32 cellular contexts compared by ENCODE assay signal in genomic region chr3:42440924-42441323, GRCh38. TPM values are rescaled to one million over a fixed set of nuclear protein-coding genes. Genes with fewer than 3 reads are reported as not detected.
"Had no signal": no experiment of that assay in that cellular context is flagged by ENCODE, and none has a peak within 500 bp of the region (broad histone marks: within the 10 kb centered on the region; RNA-seq: fewer than 3 reads in every experiment).

No MANE protein-coding gene starts in this region.

- ATAC-seq: heart right ventricle; left lobe of liver; naive thymus-derived CD4-positive, alpha-beta T cell; psoas muscle; right cardiac atrium; stimulated activated memory B cell treated with anti-CD40 and anti-IgM and Interleukin-4, amounts not matched to agents 10 μg/mL and 1 μg/mL and 100 μg/mL, for 72 hours; stimulated activated naive CD8-positive, alpha-beta T cell treated with anti-CD3 and anti-CD28 coated beads, Interleukin-15, Interleukin-2, amounts not matched to agents 100 U/mL and 50 U/mL, for 24 hours had no signal

- H3K27ac ChIP-seq: coronary artery, esophagus squamous epithelium, heart right ventricle, ovary, psoas muscle, skin epidermis, spleen, thoracic aorta, tibial nerve, upper lobe of left lung, uterus had no signal

- H3K4me1 ChIP-seq: esophagus squamous epithelium, heart right ventricle, psoas muscle, spleen, tibial nerve, upper lobe of left lung, uterus had no signal

- H3K9me3 Mint-ChIP-seq: naive thymus-derived CD4-positive, alpha-beta T cell; nephron; stimulated activated memory B cell treated with anti-CD40 and anti-IgM and Interleukin-4, amounts not matched to agents 10 μg/mL and 1 μg/mL and 100 μg/mL, for 72 hours had no signal

- H3K4me3 ChIP-seq: coronary artery, esophagus squamous epithelium, heart right ventricle, ovary, psoas muscle, skin epidermis, spleen, thoracic aorta, tibial nerve, upper lobe of left lung, uterus had no signal

- H3K4me3 Mint-ChIP-seq: naive thymus-derived CD4-positive, alpha-beta T cell; nephron; stimulated activated memory B cell treated with anti-CD40 and anti-IgM and Interleukin-4, amounts not matched to agents 10 μg/mL and 1 μg/mL and 100 μg/mL, for 72 hours had no signal

- DNase-seq: dermis blood vessel endothelial cell; effector memory CD4-positive, alpha-beta T cell; erythroblast; esophagus squamous epithelium; foreskin melanocyte; glutamatergic neuron; heart right ventricle; hippocampal formation; mesenchymal stem cell; midbrain; naive thymus-derived CD4-positive, alpha-beta T cell; nucleus accumbens; ovary; posterior cingulate gyrus; psoas muscle; right cardiac atrium; spleen; stimulated activated CD4-positive, alpha-beta T cell treated with anti-CD3 and anti-CD28 coated beads, Interleukin-4, amount 100 ng/mL, for 4 hours; stimulated activated naive CD8-positive, alpha-beta T cell treated with anti-CD3 and anti-CD28 coated beads, Interleukin-15, Interleukin-2, amounts not matched to agents 100 U/mL and 50 U/mL, for 24 hours; substantia nigra; upper lobe of left lung; uterus had no signal

- H3K36me3 Mint-ChIP-seq: naive thymus-derived CD4-positive, alpha-beta T cell; stimulated activated memory B cell treated with anti-CD40 and anti-IgM and Interleukin-4, amounts not matched to agents 10 μg/mL and 1 μg/mL and 100 μg/mL, for 72 hours had no signal

- H3K27me3 ChIP-seq: ovary, tibial nerve, upper lobe of left lung, uterus had no signal

- H3K9me3 ChIP-seq: esophagus squamous epithelium, heart right ventricle, ovary, psoas muscle, spleen, thoracic aorta, tibial nerve, upper lobe of left lung, uterus had no signal

- H3K36me3 ChIP-seq: esophagus squamous epithelium, heart right ventricle, ovary, spleen, thoracic aorta, tibial nerve, upper lobe of left lung, uterus had no signal

- H3K4me1 Mint-ChIP-seq: nephron had no signal

- H3K27ac Mint-ChIP-seq: naive thymus-derived CD4-positive, alpha-beta T cell; nephron; stimulated activated memory B cell treated with anti-CD40 and anti-IgM and Interleukin-4, amounts not matched to agents 10 μg/mL and 1 μg/mL and 100 μg/mL, for 72 hours had no signal

RNA-seq across cellular contexts. Expression of gene LYZL4, which starts 30.5 kb away (rescaled TPM):
- total RNA-seq: dermis blood vessel endothelial cell; esophagus squamous epithelium; heart right ventricle; left lobe of liver; liver; lung microvascular endothelial cell; naive thymus-derived CD4-positive, alpha-beta T cell; ovary; psoas muscle; renal cortical epithelial cell; right cardiac atrium; spleen; thoracic aorta; tibial nerve; upper lobe of left lung; uterus had no signal
